ENCODE assay signal across 2 cellular contexts in the genomic region with DNA sequence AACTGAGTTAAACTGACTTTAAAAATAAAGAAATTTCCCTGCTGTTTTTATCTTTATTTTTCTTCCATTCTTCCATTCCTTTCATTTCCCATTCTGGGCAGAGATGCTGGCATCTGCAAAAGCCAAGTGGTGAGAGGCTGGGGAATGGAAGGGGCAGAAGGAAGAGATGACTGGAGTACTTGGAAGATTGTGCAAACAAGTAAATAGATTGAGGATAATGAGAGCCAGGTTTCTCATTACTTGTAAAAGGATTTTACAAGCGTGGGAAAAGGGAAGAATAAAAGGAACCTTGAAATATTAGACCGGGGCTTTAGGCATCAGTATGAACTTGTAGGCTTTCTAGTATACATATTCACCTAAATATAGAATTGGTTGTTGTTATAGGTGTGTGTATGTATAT.
TF ChIP-seq lines count a peak whose summit lies in the region.

No MANE protein-coding gene starts in this region.

TF ChIP-seq in SK-N-SH, 30 proteins besides CTCF, POLR2A, EP300 and RAD21 (continued from another document):
- TF ChIP-seq, protein P1, sequence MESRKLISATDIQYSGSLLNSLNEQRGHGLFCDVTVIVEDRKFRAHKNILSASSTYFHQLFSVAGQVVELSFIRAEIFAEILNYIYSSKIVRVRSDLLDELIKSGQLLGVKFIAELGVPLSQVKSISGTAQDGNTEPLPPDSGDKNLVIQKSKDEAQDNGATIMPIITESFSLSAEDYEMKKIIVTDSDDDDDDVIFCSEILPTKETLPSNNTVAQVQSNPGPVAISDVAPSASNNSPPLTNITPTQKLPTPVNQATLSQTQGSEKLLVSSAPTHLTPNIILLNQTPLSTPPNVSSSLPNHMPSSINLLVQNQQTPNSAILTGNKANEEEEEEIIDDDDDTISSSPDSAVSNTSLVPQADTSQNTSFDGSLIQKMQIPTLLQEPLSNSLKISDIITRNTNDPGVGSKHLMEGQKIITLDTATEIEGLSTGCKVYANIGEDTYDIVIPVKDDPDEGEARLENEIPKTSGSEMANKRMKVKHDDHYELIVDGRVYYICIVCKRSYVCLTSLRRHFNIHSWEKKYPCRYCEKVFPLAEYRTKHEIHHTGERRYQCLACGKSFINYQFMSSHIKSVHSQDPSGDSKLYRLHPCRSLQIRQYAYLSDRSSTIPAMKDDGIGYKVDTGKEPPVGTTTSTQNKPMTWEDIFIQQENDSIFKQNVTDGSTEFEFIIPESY (IDR thresholded peaks at IDR 0.05; ENCODE audit: borderline replicate concordance, low read depth): no peak
- TF ChIP-seq, protein P2, sequence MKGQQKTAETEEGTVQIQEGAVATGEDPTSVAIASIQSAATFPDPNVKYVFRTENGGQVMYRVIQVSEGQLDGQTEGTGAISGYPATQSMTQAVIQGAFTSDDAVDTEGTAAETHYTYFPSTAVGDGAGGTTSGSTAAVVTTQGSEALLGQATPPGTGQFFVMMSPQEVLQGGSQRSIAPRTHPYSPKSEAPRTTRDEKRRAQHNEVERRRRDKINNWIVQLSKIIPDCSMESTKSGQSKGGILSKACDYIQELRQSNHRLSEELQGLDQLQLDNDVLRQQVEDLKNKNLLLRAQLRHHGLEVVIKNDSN (IDR thresholded peaks at IDR 0.05; ENCODE audit: borderline replicate concordance, low read depth): no peak

TF ChIP-seq in SK-N-SH treated with all-trans-retinoic acid at 6 μM for 48 hours, 23 proteins besides CTCF, POLR2A, EP300 and RAD21 (continued from another document):
- no peak for TF ChIP-seq GLIS3 (CRISPR knock-in tag; IDR thresholded peaks at IDR 0.05)
- no peak for TF ChIP-seq ZFP3 (CRISPR knock-in tag; IDR thresholded peaks at IDR 0.05)
- TF ChIP-seq TCF4 (CRISPR knock-in tag; IDR thresholded peaks at IDR 0.05; ENCODE audit: borderline replicate concordance): no peak
- TF ChIP-seq, protein P3, sequence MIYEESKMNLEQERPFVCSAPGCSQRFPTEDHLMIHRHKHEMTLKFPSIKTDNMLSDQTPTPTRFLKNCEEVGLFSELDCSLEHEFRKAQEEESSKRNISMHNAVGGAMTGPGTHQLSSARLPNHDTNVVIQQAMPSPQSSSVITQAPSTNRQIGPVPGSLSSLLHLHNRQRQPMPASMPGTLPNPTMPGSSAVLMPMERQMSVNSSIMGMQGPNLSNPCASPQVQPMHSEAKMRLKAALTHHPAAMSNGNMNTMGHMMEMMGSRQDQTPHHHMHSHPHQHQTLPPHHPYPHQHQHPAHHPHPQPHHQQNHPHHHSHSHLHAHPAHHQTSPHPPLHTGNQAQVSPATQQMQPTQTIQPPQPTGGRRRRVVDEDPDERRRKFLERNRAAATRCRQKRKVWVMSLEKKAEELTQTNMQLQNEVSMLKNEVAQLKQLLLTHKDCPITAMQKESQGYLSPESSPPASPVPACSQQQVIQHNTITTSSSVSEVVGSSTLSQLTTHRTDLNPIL (CRISPR knock-in tag; IDR thresholded peaks at IDR 0.05; ENCODE audit: low read depth): no peak
- TF ChIP-seq CSDC2 (CRISPR knock-in tag; IDR thresholded peaks at IDR 0.05): no peak
- no peak for TF ChIP-seq PPARA (CRISPR knock-in tag; IDR thresholded peaks at IDR 0.05; ENCODE audit: borderline replicate concordance)
- TF ChIP-seq ZC3H10 (CRISPR knock-in tag; IDR thresholded peaks at IDR 0.05): no peak
- TF ChIP-seq BACH2 (CRISPR knock-in tag; IDR thresholded peaks at IDR 0.05; ENCODE audit: borderline replicate concordance): no peak
- TF ChIP-seq ZNF565 (CRISPR knock-in tag; conservative IDR thresholded peaks at IDR 0.05; ENCODE audit: low read depth): no peak
- TF ChIP-seq, protein P4, sequence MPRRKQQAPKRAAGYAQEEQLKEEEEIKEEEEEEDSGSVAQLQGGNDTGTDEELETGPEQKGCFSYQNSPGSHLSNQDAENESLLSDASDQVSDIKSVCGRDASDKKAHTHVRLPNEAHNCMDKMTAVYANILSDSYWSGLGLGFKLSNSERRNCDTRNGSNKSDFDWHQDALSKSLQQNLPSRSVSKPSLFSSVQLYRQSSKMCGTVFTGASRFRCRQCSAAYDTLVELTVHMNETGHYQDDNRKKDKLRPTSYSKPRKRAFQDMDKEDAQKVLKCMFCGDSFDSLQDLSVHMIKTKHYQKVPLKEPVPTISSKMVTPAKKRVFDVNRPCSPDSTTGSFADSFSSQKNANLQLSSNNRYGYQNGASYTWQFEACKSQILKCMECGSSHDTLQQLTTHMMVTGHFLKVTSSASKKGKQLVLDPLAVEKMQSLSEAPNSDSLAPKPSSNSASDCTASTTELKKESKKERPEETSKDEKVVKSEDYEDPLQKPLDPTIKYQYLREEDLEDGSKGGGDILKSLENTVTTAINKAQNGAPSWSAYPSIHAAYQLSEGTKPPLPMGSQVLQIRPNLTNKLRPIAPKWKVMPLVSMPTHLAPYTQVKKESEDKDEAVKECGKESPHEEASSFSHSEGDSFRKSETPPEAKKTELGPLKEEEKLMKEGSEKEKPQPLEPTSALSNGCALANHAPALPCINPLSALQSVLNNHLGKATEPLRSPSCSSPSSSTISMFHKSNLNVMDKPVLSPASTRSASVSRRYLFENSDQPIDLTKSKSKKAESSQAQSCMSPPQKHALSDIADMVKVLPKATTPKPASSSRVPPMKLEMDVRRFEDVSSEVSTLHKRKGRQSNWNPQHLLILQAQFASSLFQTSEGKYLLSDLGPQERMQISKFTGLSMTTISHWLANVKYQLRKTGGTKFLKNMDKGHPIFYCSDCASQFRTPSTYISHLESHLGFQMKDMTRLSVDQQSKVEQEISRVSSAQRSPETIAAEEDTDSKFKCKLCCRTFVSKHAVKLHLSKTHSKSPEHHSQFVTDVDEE (CRISPR knock-in tag; IDR thresholded peaks at IDR 0.05): no peak
- no peak for TF ChIP-seq TOX (CRISPR knock-in tag; IDR thresholded peaks at IDR 0.05; ENCODE audit: borderline replicate concordance)
- TF ChIP-seq ISL1 (CRISPR knock-in tag; IDR thresholded peaks at IDR 0.05): no peak
- no peak for TF ChIP-seq ESRRG (CRISPR knock-in tag; IDR thresholded peaks at IDR 0.05)
- TF ChIP-seq, protein P5, sequence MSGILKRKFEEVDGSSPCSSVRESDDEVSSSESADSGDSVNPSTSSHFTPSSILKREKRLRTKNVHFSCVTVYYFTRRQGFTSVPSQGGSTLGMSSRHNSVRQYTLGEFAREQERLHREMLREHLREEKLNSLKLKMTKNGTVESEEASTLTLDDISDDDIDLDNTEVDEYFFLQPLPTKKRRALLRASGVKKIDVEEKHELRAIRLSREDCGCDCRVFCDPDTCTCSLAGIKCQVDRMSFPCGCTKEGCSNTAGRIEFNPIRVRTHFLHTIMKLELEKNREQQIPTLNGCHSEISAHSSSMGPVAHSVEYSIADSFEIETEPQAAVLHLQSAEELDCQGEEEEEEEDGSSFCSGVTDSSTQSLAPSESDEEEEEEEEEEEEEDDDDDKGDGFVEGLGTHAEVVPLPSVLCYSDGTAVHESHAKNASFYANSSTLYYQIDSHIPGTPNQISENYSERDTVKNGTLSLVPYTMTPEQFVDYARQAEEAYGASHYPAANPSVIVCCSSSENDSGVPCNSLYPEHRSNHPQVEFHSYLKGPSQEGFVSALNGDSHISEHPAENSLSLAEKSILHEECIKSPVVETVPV (CRISPR knock-in tag; IDR thresholded peaks at IDR 0.05): no peak
